8 cellular contexts compared by ENCODE assay signal in the genomic region with DNA sequence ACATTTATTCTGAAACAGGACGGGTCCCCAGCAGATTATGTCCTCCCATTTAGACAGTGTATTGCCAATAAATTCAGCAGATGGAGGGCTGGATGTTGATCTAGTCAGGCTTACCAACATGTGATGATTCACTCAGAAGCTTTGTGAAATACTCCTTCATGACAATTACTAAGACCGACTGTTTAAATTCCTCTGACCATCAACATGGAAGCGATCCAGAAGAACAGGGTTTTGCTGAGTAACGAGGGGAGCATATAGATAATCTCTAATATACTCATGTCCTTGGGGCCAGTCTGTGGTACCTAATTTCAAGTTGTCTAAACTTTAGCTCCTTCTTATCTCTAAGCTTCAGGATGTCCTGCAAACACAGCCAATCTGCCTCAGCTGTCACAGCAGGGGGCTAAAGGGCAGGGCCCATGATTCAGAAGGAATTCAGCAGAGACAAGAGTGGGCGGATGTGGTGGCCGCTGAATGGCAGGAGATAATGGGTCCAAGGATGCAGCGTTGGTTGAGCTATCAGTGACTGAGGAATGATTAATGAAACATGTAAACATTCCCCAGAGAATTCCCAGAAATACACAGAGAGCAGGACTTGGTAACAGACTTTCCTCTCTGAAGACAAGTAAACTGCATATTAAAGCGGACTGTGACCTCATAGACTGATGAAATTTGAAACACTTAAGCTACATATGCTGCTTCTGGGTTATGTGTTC.
DNase-seq lines count a peak whose midpoint lies in the region; ATAC-seq, FAIRE-seq and TF ChIP-seq lines count a peak whose summit lies in the region.

No MANE protein-coding gene starts in this region.

- H3K4me1 ChIP-seq in GM23338 (ENCODE audit: insufficient read depth) (no peaks in the 10 kb centered on the region), ovary (ENCODE audit: insufficient read depth) (peaks cover 14% of the 10 kb centered on the region)
- H3K4me1 ChIP-seq in effector memory CD4-positive, alpha-beta T cell (ENCODE audit: control insufficient read depth, insufficient read depth, low read length, poor library complexity, severe bottlenecking): no peaks in the 10 kb centered on the region

- no peaks in the 10 kb centered on the region for H3K9me2 ChIP-seq in GM23338 (ENCODE audit: insufficient read depth)

- H2AFZ ChIP-seq in GM23338: peak overlapping the region; percentile 63; the same call in 1 of the 2 replicates

- H3K27ac Mint-ChIP-seq in GM23338: 0 out of 2 replicates have a peak overlapping the region, but pooled peaks have one; percentile 24

- H3K9me3 Mint-ChIP-seq in GM23338: peaks cover 4% of the 10 kb centered on the region; the same call in 2 of the 3 replicates

- no peak for TF ChIP-seq EP300 in ovary (IDR thresholded peaks at IDR 0.05)

- intact Hi-C loops in ovary (cut with DNase I): loop anchor here in 1 of 4 donors (10.0 kb wide), 1 partner anchor 129 kb away; the partner anchor contains the start of gene IL6ST
- intact Hi-C loops in posterior cingulate gyrus (cut with DNase I): no loop called here

- H3K27ac ChIP-seq in GM23338 (ENCODE audit: low read depth) (no peak overlapping the region), ovary (peak overlapping the region in 1 of 2 donors; percentile 76)
- no peak overlapping the region for H3K27ac ChIP-seq in effector memory CD4-positive, alpha-beta T cell (ENCODE audit: insufficient read depth, low read length, poor library complexity, severe bottlenecking)

- no peak overlapping the region for H3K4me3 Mint-ChIP-seq in GM23338

- DNase-seq in GM23338 (ENCODE audit: low spot score): peak; percentile 44
- peak; percentile 96 for DNase-seq in RCC 7860 (ENCODE audit: low spot score)
- DNase-seq in fibroblast of peridontal ligament (ENCODE audit: extremely low read depth): peak; percentile 99
- peak; percentile 67 to 83 (median 74) for DNase-seq in ovary
- DNase-seq in posterior cingulate gyrus: no peak
- no peak for DNase-seq in NOMO-1 treated with DMSO at 0.1 percent for 48 hours (lab: John Stamatoyannopoulos, UW; ENCODE audit: unreplicated experiment)
- no peak for DNase-seq in effector memory CD4-positive, alpha-beta T cell

- no peak overlapping the region for H3K4me3 ChIP-seq in GM23338
- no peak overlapping the region for H3K4me3 ChIP-seq in ovary
- no peak overlapping the region for H3K4me3 ChIP-seq in effector memory CD4-positive, alpha-beta T cell (ENCODE audit: insufficient read depth, low read depth, low read length, poor library complexity, severe bottlenecking)

- H3K27me3 ChIP-seq in GM23338 (ENCODE audit: insufficient read depth): no peaks in the 10 kb centered on the region
- H3K27me3 ChIP-seq in ovary: no peaks in the 10 kb centered on the region
- H3K27me3 ChIP-seq in effector memory CD4-positive, alpha-beta T cell (replicated peaks; ENCODE audit: control insufficient read depth, insufficient read depth, low read length, poor library complexity, severe bottlenecking): no peaks in the 10 kb centered on the region

- no peak for TF ChIP-seq CTCF in GM23338 (conservative IDR thresholded peaks at IDR 0.05; ENCODE audit: low read depth in 2 of 2)
- no peak for TF ChIP-seq CTCF in ovary (IDR thresholded peaks at IDR 0.05)

- no peak for TF ChIP-seq POLR2A in ovary (IDR thresholded peaks at IDR 0.05)

- FAIRE-seq in RCC 7860 (lab: Jason Lieb, UNC): peak; percentile 87

- no peak overlapping the region for H3K4me2 ChIP-seq in GM23338

- no peaks in the 10 kb centered on the region for H3K9me3 ChIP-seq in ovary
- H3K9me3 ChIP-seq in effector memory CD4-positive, alpha-beta T cell (ENCODE audit: control insufficient read depth, low read length): no peaks in the 10 kb centered on the region

- no peaks in the 10 kb centered on the region; the same call in 1 of the 2 replicates for H3K36me3 ChIP-seq in GM23338 (ENCODE audit: insufficient read depth)
- H3K36me3 ChIP-seq in ovary: no peaks in the 10 kb centered on the region
- H3K36me3 ChIP-seq in effector memory CD4-positive, alpha-beta T cell (ENCODE audit: control insufficient read depth, insufficient read depth, low read length): no peaks in the 10 kb centered on the region

- WGBS in ovary, 3 donors: 6 to 12% (median 12%) methylated on average over 8 of the region's 8 CpGs

- ATAC-seq in GM23338 (peak; percentile 38; the same call in 2 of the 3 replicates), HG03108 (IDR thresholded peaks at IDR 0.05; ENCODE audit: unreplicated experiment) (no peak)

- no peaks in the 10 kb centered on the region for H3K36me3 Mint-ChIP-seq in GM23338 (ENCODE audit: low read depth)

- H4K20me1 ChIP-seq in GM23338 (replicated peaks; ENCODE audit: insufficient read depth): no peaks in the 10 kb centered on the region

- H3F3A ChIP-seq in GM23338 (replicated peaks; ENCODE audit: low read depth): no peaks in the 10 kb centered on the region

- no peaks in the 10 kb centered on the region for H3K27me3 Mint-ChIP-seq in GM23338 (ENCODE audit: insufficient read depth, low read depth, poor library complexity)

- H3K79me2 ChIP-seq in GM23338 (replicated peaks; ENCODE audit: insufficient read depth): no peaks in the 10 kb centered on the region

- no peaks in the 10 kb centered on the region; the same call in 2 of the 3 replicates for H3K4me1 Mint-ChIP-seq in GM23338

TF ChIP-seq in GM23338, 12 proteins besides CTCF, POLR2A, EP300 and RAD21 (continues in another document):
- no peak for TF ChIP-seq STAT1 (IDR thresholded peaks at IDR 0.05; ENCODE audit: unreplicated experiment)
- TF ChIP-seq, protein P1, sequence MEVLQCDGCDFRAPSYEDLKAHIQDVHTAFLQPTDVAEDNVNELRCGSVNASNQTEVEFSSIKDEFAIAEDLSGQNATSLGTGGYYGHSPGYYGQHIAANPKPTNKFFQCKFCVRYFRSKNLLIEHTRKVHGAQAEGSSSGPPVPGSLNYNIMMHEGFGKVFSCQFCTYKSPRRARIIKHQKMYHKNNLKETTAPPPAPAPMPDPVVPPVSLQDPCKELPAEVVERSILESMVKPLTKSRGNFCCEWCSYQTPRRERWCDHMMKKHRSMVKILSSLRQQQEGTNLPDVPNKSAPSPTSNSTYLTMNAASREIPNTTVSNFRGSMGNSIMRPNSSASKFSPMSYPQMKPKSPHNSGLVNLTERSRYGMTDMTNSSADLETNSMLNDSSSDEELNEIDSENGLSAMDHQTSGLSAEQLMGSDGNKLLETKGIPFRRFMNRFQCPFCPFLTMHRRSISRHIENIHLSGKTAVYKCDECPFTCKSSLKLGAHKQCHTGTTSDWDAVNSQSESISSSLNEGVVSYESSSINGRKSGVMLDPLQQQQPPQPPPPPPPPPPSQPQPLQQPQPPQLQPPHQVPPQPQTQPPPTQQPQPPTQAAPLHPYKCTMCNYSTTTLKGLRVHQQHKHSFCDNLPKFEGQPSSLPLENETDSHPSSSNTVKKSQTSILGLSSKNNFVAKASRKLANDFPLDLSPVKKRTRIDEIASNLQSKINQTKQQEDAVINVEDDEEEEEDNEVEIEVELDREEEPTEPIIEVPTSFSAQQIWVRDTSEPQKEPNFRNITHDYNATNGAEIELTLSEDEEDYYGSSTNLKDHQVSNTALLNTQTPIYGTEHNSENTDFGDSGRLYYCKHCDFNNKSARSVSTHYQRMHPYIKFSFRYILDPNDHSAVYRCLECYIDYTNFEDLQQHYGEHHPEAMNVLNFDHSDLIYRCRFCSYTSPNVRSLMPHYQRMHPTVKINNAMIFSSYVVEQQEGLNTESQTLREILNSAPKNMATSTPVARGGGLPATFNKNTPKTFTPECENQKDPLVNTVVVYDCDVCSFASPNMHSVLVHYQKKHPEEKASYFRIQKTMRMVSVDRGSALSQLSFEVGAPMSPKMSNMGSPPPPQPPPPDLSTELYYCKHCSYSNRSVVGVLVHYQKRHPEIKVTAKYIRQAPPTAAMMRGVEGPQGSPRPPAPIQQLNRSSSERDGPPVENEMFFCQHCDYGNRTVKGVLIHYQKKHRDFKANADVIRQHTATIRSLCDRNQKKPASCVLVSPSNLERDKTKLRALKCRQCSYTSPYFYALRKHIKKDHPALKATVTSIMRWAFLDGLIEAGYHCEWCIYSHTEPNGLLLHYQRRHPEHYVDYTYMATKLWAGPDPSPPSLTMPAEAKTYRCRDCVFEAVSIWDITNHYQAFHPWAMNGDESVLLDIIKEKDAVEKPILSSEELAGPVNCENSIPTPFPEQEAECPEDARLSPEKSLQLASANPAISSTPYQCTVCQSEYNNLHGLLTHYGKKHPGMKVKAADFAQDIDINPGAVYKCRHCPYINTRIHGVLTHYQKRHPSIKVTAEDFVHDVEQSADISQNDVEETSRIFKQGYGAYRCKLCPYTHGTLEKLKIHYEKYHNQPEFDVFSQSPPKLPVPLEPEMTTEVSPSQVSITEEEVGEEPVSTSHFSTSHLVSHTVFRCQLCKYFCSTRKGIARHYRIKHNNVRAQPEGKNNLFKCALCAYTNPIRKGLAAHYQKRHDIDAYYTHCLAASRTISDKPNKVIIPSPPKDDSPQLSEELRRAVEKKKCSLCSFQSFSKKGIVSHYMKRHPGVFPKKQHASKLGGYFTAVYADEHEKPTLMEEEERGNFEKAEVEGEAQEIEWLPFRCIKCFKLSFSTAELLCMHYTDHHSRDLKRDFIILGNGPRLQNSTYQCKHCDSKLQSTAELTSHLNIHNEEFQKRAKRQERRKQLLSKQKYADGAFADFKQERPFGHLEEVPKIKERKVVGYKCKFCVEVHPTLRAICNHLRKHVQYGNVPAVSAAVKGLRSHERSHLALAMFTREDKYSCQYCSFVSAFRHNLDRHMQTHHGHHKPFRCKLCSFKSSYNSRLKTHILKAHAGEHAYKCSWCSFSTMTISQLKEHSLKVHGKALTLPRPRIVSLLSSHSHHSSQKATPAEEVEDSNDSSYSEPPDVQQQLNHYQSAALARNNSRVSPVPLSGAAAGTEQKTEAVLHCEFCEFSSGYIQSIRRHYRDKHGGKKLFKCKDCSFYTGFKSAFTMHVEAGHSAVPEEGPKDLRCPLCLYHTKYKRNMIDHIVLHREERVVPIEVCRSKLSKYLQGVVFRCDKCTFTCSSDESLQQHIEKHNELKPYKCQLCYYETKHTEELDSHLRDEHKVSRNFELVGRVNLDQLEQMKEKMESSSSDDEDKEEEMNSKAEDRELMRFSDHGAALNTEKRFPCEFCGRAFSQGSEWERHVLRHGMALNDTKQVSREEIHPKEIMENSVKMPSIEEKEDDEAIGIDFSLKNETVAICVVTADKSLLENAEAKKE (CRISPR knock-in tag; IDR thresholded peaks at IDR 0.05): no peak
- no peak for TF ChIP-seq CREB1 (CRISPR knock-in tag; IDR thresholded peaks at IDR 0.05; ENCODE audit: low read depth)
- no peak for TF ChIP-seq NANOG (IDR thresholded peaks at IDR 0.05; ENCODE audit: borderline replicate concordance)

Comparison
In these comparisons a context has a peak if more than half of its experiments do, and no peak if none do; other contexts are left out.
1. DNase-seq: peak in GM23338 (single experiment), RCC 7860 (single experiment), fibroblast of peridontal ligament (single experiment) and ovary (5 of 5); none in posterior cingulate gyrus (0 of 10), NOMO-1 treated with DMSO at 0.1 percent for 48 hours (single experiment) and effector memory CD4-positive, alpha-beta T cell (0 of 3).